In the genomic region with DNA sequence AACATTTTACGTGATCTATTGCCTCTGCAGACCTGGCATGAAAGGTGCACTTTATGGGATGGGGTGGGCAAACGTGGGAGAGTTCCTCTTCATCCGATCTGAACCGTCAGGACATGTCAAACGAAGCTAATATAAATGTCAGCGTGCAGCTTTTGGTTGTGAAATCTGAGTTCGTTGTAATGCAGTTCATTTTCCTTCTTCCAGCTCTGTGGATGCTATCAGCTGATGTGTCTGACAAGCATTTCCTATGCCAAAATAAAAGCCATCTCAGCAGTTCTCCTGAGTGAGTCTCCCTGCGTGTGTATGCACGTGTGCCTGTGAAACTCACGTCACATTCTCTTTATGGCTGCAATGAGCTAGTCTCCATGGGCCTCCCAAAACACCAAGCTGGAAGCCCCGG, we compare ENCODE assay signal across 18 cellular contexts.
"Had no signal": no experiment of that assay in that cellular context is flagged by ENCODE, and none has a peak within 500 bp of the region (broad histone marks: within the 10 kb centered on the region; RNA-seq: fewer than 3 reads in every experiment).

No MANE protein-coding gene starts in this region.

- H3K27ac ChIP-seq: cardiac muscle cell, esophagus muscularis mucosa, neutrophil, spleen, testis, upper lobe of left lung had no signal

- H3K27me3 ChIP-seq: cardiac muscle cell, esophagus muscularis mucosa, neutrophil, spleen, testis, upper lobe of left lung had no signal

- DNase-seq: activated CD4-positive, alpha-beta T cell treated with anti-CD3 and anti-CD28 coated beads, Interleukin-2, amount 50 U/mL, for 4 hours; activated CD4-positive, CD25-positive, alpha-beta regulatory T cell treated with anti-CD3 and anti-CD28 coated beads, Interleukin-2, amount 50 U/mL, for 72 hours; activated CD8-positive, alpha-beta memory T cell treated with anti-CD3 and anti-CD28 coated beads, Interleukin-2, amount 10 ng/mL, durations not matched to agents 7 days and 5 days; activated naive CD4-positive, alpha-beta T cell treated with anti-CD3 and anti-CD28 coated beads, Interleukin-2, amount 50 U/mL, for 16 hours; activated T-cell treated with anti-CD3 and anti-CD28 coated beads, Interleukin-2, amount 50 U/mL, for 1 hour; hypothalamus; kidney glomerular epithelial cell; midbrain; spleen; stimulated activated naive CD8-positive, alpha-beta T cell treated with anti-CD3 and anti-CD28 coated beads, Interleukin-15, amount 100 ng/mL, for 72 hours; T-cell; T-helper 9 cell; testis; upper lobe of left lung had no signal

- H3K4me3 ChIP-seq: cardiac muscle cell, esophagus muscularis mucosa, testis, upper lobe of left lung had no signal

- ATAC-seq: activated CD8-positive, alpha-beta memory T cell treated with anti-CD3 and anti-CD28 coated beads, Interleukin-2, amount 10 ng/mL, durations not matched to agents 7 days and 5 days; sciatic nerve; stimulated activated naive CD8-positive, alpha-beta T cell treated with anti-CD3 and anti-CD28 coated beads, Interleukin-15, amount 100 ng/mL, for 72 hours; T-cell had no signal

- H3K36me3 ChIP-seq: cardiac muscle cell, esophagus muscularis mucosa, neutrophil, spleen, upper lobe of left lung had no signal

- H3K4me1 ChIP-seq: esophagus muscularis mucosa, testis, upper lobe of left lung had no signal

- H3K9me3 ChIP-seq: esophagus muscularis mucosa, neutrophil, testis, upper lobe of left lung had no signal
